ENCODE assay signal across 9 cellular contexts in genomic region chr6:145148392-145149175, GRCh38.
DNase-seq lines count a peak whose midpoint lies in the region; ATAC-seq and TF ChIP-seq lines count a peak whose summit lies in the region.
"Had no signal": no experiment of that assay in that cellular context is flagged by ENCODE, and none has a peak within 500 bp of the region (broad histone marks: within the 10 kb centered on the region; RNA-seq: fewer than 3 reads in every experiment).

No MANE protein-coding gene starts in this region.

- H3K27me3 Mint-ChIP-seq in T-helper 2 cell treated with Interferon-gamma antibody and Interleukin-4, amounts not matched to agents 5 μg/mL and 100 μg/mL, for 36 hours (ENCODE audit: low read depth) = peaks cover 4% of the 10 kb centered on the region

- in situ Hi-C loops in KBM-7 (cut with MboI; ENCODE audit: low pct_unique_long_range_greater_than_20kb, low sequenced_read_pairs) = no loop called here

- POLR2A ChIA-PET in SK-N-SH (lab: Yijun Ruan, JAX) = no interaction called here

- no peaks in the 10 kb centered on the region for H3K9me3 Mint-ChIP-seq in T-helper 2 cell treated with Interferon-gamma antibody and Interleukin-4, amounts not matched to agents 5 μg/mL and 100 μg/mL, for 36 hours

- TF ChIP-seq CTCF in SK-N-SH (IDR thresholded peaks at IDR 0.05) (no peak), body of pancreas (IDR thresholded peaks at IDR 0.05) (no peak)

- no peak overlapping the region for H2AFZ ChIP-seq in SK-N-SH (ENCODE audit: low read depth)

- TF ChIP-seq RAD21 in SK-N-SH (IDR thresholded peaks at IDR 0.05; ENCODE audit: low read length) = no peak

- H3K4me2 ChIP-seq in SK-N-SH = no peak overlapping the region; the same call in 1 of the 2 replicates

- no peaks in the 10 kb centered on the region for H3K4me1 Mint-ChIP-seq in T-helper 2 cell treated with Interferon-gamma antibody and Interleukin-4, amounts not matched to agents 5 μg/mL and 100 μg/mL, for 36 hours (ENCODE audit: low read depth)

- H3K9ac ChIP-seq in SK-N-SH = no peak overlapping the region

- intact Hi-C loops in body of pancreas (cut with DNase I) = no loop called here

- no peaks in the 10 kb centered on the region for H3F3A ChIP-seq in SK-N-SH (replicated peaks; ENCODE audit: insufficient read depth)

- H3K27ac ChIP-seq in SK-N-SH (ENCODE audit: low read depth in 2 of 2, low read length in 1 of 2) = peak overlapping the region in 1 of 2 experiments; percentile 11; a peak in 1 of 4 replicates
- H3K27ac ChIP-seq in body of pancreas = no peak overlapping the region
- H3K27ac ChIP-seq: C4-2B had no signal

- CTCF ChIA-PET in SK-N-SH (lab: Yijun Ruan, JAX) = interaction anchor here (1.0 kb wide), 1 partner anchor 61 kb away, joined by 3 read pairs; no protein-coding TSS in a partner anchor

- TF ChIP-seq POLR2A in body of pancreas (IDR thresholded peaks at IDR 0.05) = no peak

- TF ChIP-seq EP300 in SK-N-SH (IDR thresholded peaks at IDR 0.05; ENCODE audit: borderline replicate concordance in 1 of 2, low read depth in 1 of 2, low read length in 1 of 2) = no peak

- H3K4me3 ChIP-seq in SK-N-SH (ENCODE audit: low read depth in 2 of 2, low read length in 1 of 2) (no peak overlapping the region), body of pancreas (no peak overlapping the region)

- DNase-seq in SK-N-SH (no peak), KBM-7 (peak; percentile 3), body of pancreas (peak; percentile 25 to 72 (median 58)), renal cortical epithelial cell (ENCODE audit: low read depth) (peak; percentile 92)
- no peak for DNase-seq in T-helper 2 cell treated with Interferon-gamma antibody and Interleukin-4, amounts not matched to agents 5 μg/mL and 100 μg/mL, for 36 hours (ENCODE audit: low spot score)

- H3K27ac Mint-ChIP-seq in T-helper 2 cell treated with Interferon-gamma antibody and Interleukin-4, amounts not matched to agents 5 μg/mL and 100 μg/mL, for 36 hours = no peak overlapping the region

- H3K27me3 ChIP-seq in SK-N-SH (ENCODE audit: insufficient read depth) = no peaks in the 10 kb centered on the region
- H3K27me3 ChIP-seq in body of pancreas = no peaks in the 10 kb centered on the region

- H3K4me1 ChIP-seq in SK-N-SH (ENCODE audit: control insufficient read depth in 1 of 2, insufficient read depth in 2 of 2, low read depth in 1 of 2, low read length in 1 of 2) = peaks cover 0 to 3% of the 10 kb centered on the region in 2 experiments; a peak in 2 of 4 replicates
- peaks cover 7% of the 10 kb centered on the region for H3K4me1 ChIP-seq in body of pancreas

- no peaks in the 10 kb centered on the region for H4K20me1 ChIP-seq in SK-N-SH (ENCODE audit: insufficient read depth)

- H3K36me3 ChIP-seq in SK-N-SH (replicated peaks in 1 of 2; ENCODE audit: control insufficient read depth in 1 of 2, insufficient read depth in 2 of 2, low read length in 1 of 2) = no peaks in the 10 kb centered on the region
- no peaks in the 10 kb centered on the region for H3K36me3 ChIP-seq in body of pancreas (replicated peaks in 1 of 2; ENCODE audit: insufficient read depth in 1 of 2, low read depth in 2 of 2)

- peak; percentile 44; the same call in 2 of the 3 replicates for ATAC-seq in SK-N-SH treated with all-trans-retinoic acid at 6 μM for 48 hours
- ATAC-seq in body of pancreas = peak; percentile 81
- no peak for ATAC-seq in HG03571 (IDR thresholded peaks at IDR 0.05; ENCODE audit: unreplicated experiment)
- no peak for ATAC-seq in GM21723 (IDR thresholded peaks at IDR 0.05; ENCODE audit: unreplicated experiment)

- 41% methylated on average over 4 of the region's 4 CpGs for WGBS in SK-N-SH (ENCODE audit: low lambda C conversion rate)
- WGBS in body of pancreas, 2 donors = 37 to 39% methylated on average over 4 of the region's 4 CpGs

- H3K9me2 ChIP-seq in SK-N-SH = no peaks in the 10 kb centered on the region

- no peaks in the 10 kb centered on the region for H3K79me2 ChIP-seq in SK-N-SH (ENCODE audit: insufficient read depth)

- H3K4me3 Mint-ChIP-seq in T-helper 2 cell treated with Interferon-gamma antibody and Interleukin-4, amounts not matched to agents 5 μg/mL and 100 μg/mL, for 36 hours = no peak overlapping the region

- H3K9me3 ChIP-seq in SK-N-SH = no peaks in the 10 kb centered on the region
- no peaks in the 10 kb centered on the region for H3K9me3 ChIP-seq in body of pancreas

- H3K36me3 Mint-ChIP-seq in T-helper 2 cell treated with Interferon-gamma antibody and Interleukin-4, amounts not matched to agents 5 μg/mL and 100 μg/mL, for 36 hours (ENCODE audit: low read depth) = no peaks in the 10 kb centered on the region

TF ChIP-seq in SK-N-SH treated with all-trans-retinoic acid at 6 μM for 48 hours, 23 proteins besides CTCF, POLR2A, EP300 and RAD21 (continues in another document):
- TF ChIP-seq PPARA (CRISPR knock-in tag; IDR thresholded peaks at IDR 0.05; ENCODE audit: borderline replicate concordance) (no peak), CSRNP3 (CRISPR knock-in tag; IDR thresholded peaks at IDR 0.05) (no peak), TOX (CRISPR knock-in tag; IDR thresholded peaks at IDR 0.05; ENCODE audit: borderline replicate concordance) (no peak), ISL1 (CRISPR knock-in tag; IDR thresholded peaks at IDR 0.05) (no peak), RARB (CRISPR knock-in tag; IDR thresholded peaks at IDR 0.05) (no peak), SNAI2 (CRISPR knock-in tag; IDR thresholded peaks at IDR 0.05) (no peak), ZNF8 (CRISPR knock-in tag; IDR thresholded peaks at IDR 0.05) (no peak), GLIS3 (CRISPR knock-in tag; IDR thresholded peaks at IDR 0.05) (no peak), CSDC2 (CRISPR knock-in tag; IDR thresholded peaks at IDR 0.05) (no peak), ZNF565 (CRISPR knock-in tag; conservative IDR thresholded peaks at IDR 0.05; ENCODE audit: low read depth) (no peak), ZFP3 (CRISPR knock-in tag; IDR thresholded peaks at IDR 0.05) (no peak), ZFP30 (CRISPR knock-in tag; IDR thresholded peaks at IDR 0.05) (no peak)

TF ChIP-seq in SK-N-SH, 30 proteins besides CTCF, POLR2A, EP300 and RAD21:
- TF ChIP-seq SMC3 (IDR thresholded peaks at IDR 0.05; ENCODE audit: low read depth, low read length) (no peak), MEF2A (IDR thresholded peaks at IDR 0.05; ENCODE audit: borderline replicate concordance, low read depth) (no peak), RFX5 (IDR thresholded peaks at IDR 0.05; ENCODE audit: low read length) (no peak), TAF1 (IDR thresholded peaks at IDR 0.05; ENCODE audit: borderline replicate concordance, low read depth, low read length) (no peak), POLR2AphosphoS5 (IDR thresholded peaks at IDR 0.05; ENCODE audit: low read depth, low read length) (no peak), GABPA (IDR thresholded peaks at IDR 0.05; ENCODE audit: low read depth) (no peak), FOXJ3 (CRISPR knock-in tag; IDR thresholded peaks at IDR 0.05) (no peak), GATA2 (CRISPR knock-in tag; IDR thresholded peaks at IDR 0.05) (no peak), MXI1 (IDR thresholded peaks at IDR 0.05; ENCODE audit: low read depth, low read length) (no peak), USF1 (IDR thresholded peaks at IDR 0.05; ENCODE audit: borderline replicate concordance, low read depth) (no peak), FOXM1 (IDR thresholded peaks at IDR 0.05; ENCODE audit: low read depth) (no peak), FOSL2 (IDR thresholded peaks at IDR 0.05; ENCODE audit: borderline replicate concordance, low read depth) (no peak), IRF3 (IDR thresholded peaks at IDR 0.05; ENCODE audit: low read depth, low read length) (no peak), PBX3 (IDR thresholded peaks at IDR 0.05) (no peak), EZH2phosphoT487 (IDR thresholded peaks at IDR 0.05; ENCODE audit: borderline replicate concordance, low read depth) (no peak), JUND (IDR thresholded peaks at IDR 0.05) (no peak), NRF1 (IDR thresholded peaks at IDR 0.05; ENCODE audit: low read depth, low read length) (no peak), USF2 (IDR thresholded peaks at IDR 0.05; ENCODE audit: borderline replicate concordance, low read depth, low read length) (no peak), SIN3A (IDR thresholded peaks at IDR 0.05; ENCODE audit: borderline replicate concordance, low read depth, low read length) (no peak), TCF12 (IDR thresholded peaks at IDR 0.05) (no peak)

Comparison
In these comparisons a context has a peak if more than half of its experiments do, and no peak if none do; other contexts are left out.
1. ATAC-seq: peak in SK-N-SH treated with all-trans-retinoic acid at 6 μM for 48 hours (single experiment) and body of pancreas (single experiment); none in HG03571 (single experiment) and GM21723 (single experiment).
2. DNase-seq: peak in KBM-7 (single experiment), body of pancreas (4 of 4) and renal cortical epithelial cell (single experiment); none in SK-N-SH (single experiment) and T-helper 2 cell treated with Interferon-gamma antibody and Interleukin-4, amounts not matched to agents 5 μg/mL and 100 μg/mL, for 36 hours (single experiment).